In the genomic region with DNA sequence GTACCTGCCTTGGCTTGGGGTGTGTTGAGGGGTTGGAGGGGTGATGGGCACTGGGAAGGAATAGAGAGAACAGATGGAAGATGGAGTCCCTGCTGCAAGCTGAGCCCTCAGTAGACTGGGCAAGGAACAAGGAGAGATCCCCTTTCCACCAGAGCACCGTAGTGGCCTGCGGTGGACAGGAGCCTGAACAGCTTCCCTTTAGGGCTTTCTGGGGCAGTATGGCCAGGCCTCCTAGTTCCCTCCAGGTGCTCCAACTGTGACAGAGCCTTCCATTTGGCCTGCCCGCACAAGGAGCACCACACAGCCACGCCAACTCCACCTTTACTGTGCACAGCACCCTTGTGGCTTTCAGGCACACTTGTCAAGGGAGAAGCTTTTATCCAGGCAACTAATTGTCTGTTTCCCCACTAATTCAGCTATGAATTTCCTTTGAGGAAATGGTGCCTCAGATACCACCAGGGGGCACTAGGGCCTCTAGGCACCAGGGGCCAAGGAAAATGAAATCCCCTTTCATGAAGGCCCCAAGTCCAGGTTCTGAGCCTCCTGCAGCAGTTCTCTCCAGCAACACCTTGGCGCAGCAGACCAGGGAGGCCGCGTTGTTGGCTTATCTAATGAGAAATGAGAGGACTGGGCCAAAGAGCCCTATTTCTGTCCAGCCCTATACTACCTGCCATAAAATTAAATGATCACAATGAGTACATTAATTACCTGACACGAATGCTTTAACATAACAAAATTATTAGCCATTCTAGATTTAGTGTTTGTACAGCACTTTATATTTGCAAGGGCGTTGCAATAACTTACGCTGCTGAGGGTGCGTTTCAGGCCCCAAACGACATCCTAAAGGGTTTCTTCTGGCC, we compare ENCODE assay signal across 8 cellular contexts. TPM values are rescaled to one million over a fixed set of nuclear protein-coding genes. Genes with fewer than 3 reads are reported as not detected.
DNase-seq lines count a peak whose midpoint lies in the region; ATAC-seq and TF ChIP-seq lines count a peak whose summit lies in the region.

No MANE protein-coding gene starts in this region.

- H2AFZ ChIP-seq in parathyroid adenoma = no peak overlapping the region

- H3K27ac ChIP-seq in C4-2B = no peak overlapping the region
- H3K27ac ChIP-seq in parathyroid adenoma = no peak overlapping the region

- TF ChIP-seq CTCF in C4-2B (conservative IDR thresholded peaks at IDR 0.05) (peak; percentile 84), parathyroid adenoma (IDR thresholded peaks at IDR 0.05) (peak; percentile 38)

- no peak overlapping the region for H3K4me2 ChIP-seq in parathyroid adenoma (ENCODE audit: low read length)

- H3K4me3 ChIP-seq in H7 (ENCODE audit: insufficient read depth, low read depth, low read length) (no peak overlapping the region), parathyroid adenoma (ENCODE audit: low read depth, low read length) (no peak overlapping the region)

- ATAC-seq in GM21576 (IDR thresholded peaks at IDR 0.05; ENCODE audit: unreplicated experiment) = no peak
- no peak for ATAC-seq in GM21367 (IDR thresholded peaks at IDR 0.05; ENCODE audit: unreplicated experiment)

- H3K27me3 ChIP-seq in H7 (ENCODE audit: control insufficient read depth, insufficient read depth, low read length) (peaks cover 3% of the 10 kb centered on the region), parathyroid adenoma (ENCODE audit: control insufficient read depth, insufficient read depth, low read length) (no peaks in the 10 kb centered on the region)

- no peaks in the 10 kb centered on the region for H3K79me2 ChIP-seq in parathyroid adenoma

- H3K9me3 ChIP-seq in parathyroid adenoma (ENCODE audit: control insufficient read depth, low read length) = no peaks in the 10 kb centered on the region

- DNase-seq in H7 (peak; percentile 79), NOMO-1 (lab: John Stamatoyannopoulos, UW; ENCODE audit: unreplicated experiment in 2 of 2) (peak; percentile 90 to 91), foreskin melanocyte (peak; percentile 19)
- DNase-seq in activated T-cell treated with anti-CD3 and anti-CD28 coated beads, Interleukin-2, amount 50 U/mL, for 1 hour = peak; percentile 34

- H3K36me3 ChIP-seq in H7 (replicated peaks; ENCODE audit: control insufficient read depth, insufficient read depth, low read length) (no peaks in the 10 kb centered on the region), parathyroid adenoma (ENCODE audit: control insufficient read depth, insufficient read depth, low read length) (no peaks in the 10 kb centered on the region)

- H3K4me1 ChIP-seq in parathyroid adenoma = no peaks in the 10 kb centered on the region

- no peak overlapping the region for H3K9ac ChIP-seq in parathyroid adenoma

RNA-seq across cellular contexts. Expression of a gene that starts 23.1 kb away (rescaled TPM):
- 115 and 141 TPM in 2 replicates for total RNA-seq in H7 (2014; rRNA removed; shearing (Covaris generic))

RNA-seq across cellular contexts. Expression of a gene that starts 26.9 kb away (rescaled TPM):
- 187 and 189 TPM in 2 replicates for total RNA-seq in H7 (2014; rRNA removed; shearing (Covaris generic))

Comparison
In these comparisons a context has a peak if more than half of its experiments do, and no peak if none do; other contexts are left out.
1. DNase-seq: peak in every context shown above with its lines; median percentile 90 in NOMO-1; 79 in H7; 34 in activated T-cell treated with anti-CD3 and anti-CD28 coated beads, Interleukin-2, amount 50 U/mL, for 1 hour; 19 in foreskin melanocyte.